Comparison of ENCODE assay signal across 8 cellular contexts in genomic region chr9:136546697-136547481, GRCh38. TPM values are rescaled to one million over a fixed set of nuclear protein-coding genes. Genes with fewer than 3 reads are reported as not detected.
DNase-seq lines count a peak whose midpoint lies in the region; ATAC-seq and TF ChIP-seq lines count a peak whose summit lies in the region.

No MANE protein-coding gene starts in this region.

- peaks cover 25% of the 10 kb centered on the region for H3K4me1 ChIP-seq in Karpas-422 (ENCODE audit: low read length)

- no peaks in the 10 kb centered on the region for H3K9me3 ChIP-seq in Karpas-422 (ENCODE audit: low read length)

- peak; percentile 6 for ATAC-seq in GM18870 (IDR thresholded peaks at IDR 0.05; ENCODE audit: unreplicated experiment)

- peaks cover 20% of the 10 kb centered on the region; the same call in 1 of the 2 replicates for H4K20me1 ChIP-seq in Karpas-422 (ENCODE audit: insufficient read depth, low read depth, low read length)

- H3K4me3 ChIP-seq in Karpas-422 (ENCODE audit: low read length) = peak overlapping the region; percentile 60; the same call in 1 of the 2 replicates
- peak overlapping the region; percentile 67 for H3K4me3 ChIP-seq in choroid plexus epithelial cell (ENCODE audit: low read depth, low read length)

- peak overlapping the region; percentile 86 for H3K4me2 ChIP-seq in Karpas-422 (ENCODE audit: low read depth, low read length, poor library complexity, severe bottlenecking)

- no peaks in the 10 kb centered on the region for H3K36me3 ChIP-seq in Karpas-422 (ENCODE audit: insufficient read depth, low read length)

- no peak overlapping the region for H3K27ac ChIP-seq in Karpas-422 (ENCODE audit: low read length)

- DNase-seq in Karpas-422 (peak; percentile 56), choroid plexus epithelial cell (ENCODE audit: low read depth) (peak; percentile 54), left kidney (ENCODE audit: low read depth, low spot score) (peak; percentile 83), NCI-H526 treated with DMSO at 0.1 percent for 48 hours (lab: John Stamatoyannopoulos, UW) (no peak), NCI-H510A treated with DMSO at 0.1 percent for 48 hours (lab: John Stamatoyannopoulos, UW) (no peak)
- DNase-seq in activated CD4-positive, CD25-positive, alpha-beta regulatory T cell treated with anti-CD3 and anti-CD28 coated beads, Interleukin-2, amount 50 U/mL, for 72 hours = peak; percentile 58
- peak; percentile 58 for DNase-seq in stimulated activated CD4-positive, alpha-beta T cell treated with anti-CD3 and anti-CD28 coated beads, Interleukin-4, amount 100 ng/mL, for 1 hour

- TF ChIP-seq CTCF in choroid plexus epithelial cell (conservative IDR thresholded peaks at IDR 0.05; ENCODE audit: low read depth, low read length) = no peak

- H2AFZ ChIP-seq in Karpas-422 (ENCODE audit: low read length) = peak overlapping the region; percentile 82; the same call in 1 of the 2 replicates

- H3K27me3 ChIP-seq in Karpas-422 (ENCODE audit: low read length) = peaks cover 7% of the 10 kb centered on the region; the same call in 1 of the 2 replicates

- H3K9me2 ChIP-seq in Karpas-422 (replicated peaks; ENCODE audit: insufficient read depth, low read length) = no peaks in the 10 kb centered on the region

- no peaks in the 10 kb centered on the region for H3K79me2 ChIP-seq in Karpas-422 (ENCODE audit: low read length)

- H3K9ac ChIP-seq in Karpas-422 (ENCODE audit: low read length) = peak overlapping the region; percentile 70

RNA-seq across cellular contexts. Expression of gene NOTCH1, which starts 1.0 kb away (rescaled TPM):
- total RNA-seq in Karpas-422 (2014; rRNA removed; shearing (Covaris generic); ENCODE audit: low replicate concordance) = 4.3 and 15.0 TPM in 2 replicates

Comparison
In these comparisons a context has a peak if more than half of its experiments do, and no peak if none do; other contexts are left out.
1. DNase-seq: peak in Karpas-422 (single experiment), activated CD4-positive, CD25-positive, alpha-beta regulatory T cell treated with anti-CD3 and anti-CD28 coated beads, Interleukin-2, amount 50 U/mL, for 72 hours (single experiment), choroid plexus epithelial cell (single experiment), left kidney (single experiment) and stimulated activated CD4-positive, alpha-beta T cell treated with anti-CD3 and anti-CD28 coated beads, Interleukin-4, amount 100 ng/mL, for 1 hour (single experiment); none in NCI-H526 treated with DMSO at 0.1 percent for 48 hours (single experiment) and NCI-H510A treated with DMSO at 0.1 percent for 48 hours (single experiment).